8 cellular contexts compared by ENCODE assay signal in the genomic region with DNA sequence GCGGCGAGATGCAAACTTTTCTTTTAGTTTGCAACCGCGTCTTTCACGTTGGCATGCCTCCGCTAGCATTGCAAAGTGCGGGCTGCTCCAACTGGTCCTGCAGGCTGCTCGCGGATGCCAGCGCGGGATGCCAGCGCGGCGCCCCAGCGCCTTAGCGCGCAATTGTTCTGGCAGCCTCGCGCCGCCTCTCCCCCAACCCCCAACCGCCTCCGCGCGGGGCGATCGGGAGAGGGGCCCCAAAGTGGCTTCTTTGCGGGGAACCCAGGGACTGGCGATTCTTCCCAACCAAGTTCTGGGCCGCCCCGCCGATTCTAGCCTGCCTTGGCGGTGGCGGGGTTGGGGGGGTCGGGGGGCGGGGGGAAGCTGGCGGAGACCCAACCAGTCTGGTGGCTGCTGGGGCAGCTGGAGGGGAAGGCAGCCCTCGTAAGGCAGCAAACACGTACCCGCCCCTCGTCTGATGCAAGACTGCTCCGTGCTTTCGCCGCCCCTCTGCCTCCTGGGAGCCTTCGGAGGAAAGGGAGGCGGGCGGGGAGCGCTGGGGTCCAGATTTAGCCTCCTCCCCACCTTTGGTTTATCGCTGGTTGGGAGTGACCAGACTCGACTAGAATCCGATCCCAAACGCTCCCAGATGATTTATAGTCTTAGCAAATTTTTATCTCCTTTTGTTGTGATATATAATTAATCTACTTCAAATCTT. TPM values are rescaled to one million over a fixed set of nuclear protein-coding genes. Genes with fewer than 3 reads are reported as not detected.
DNase-seq lines count a peak whose midpoint lies in the region; ATAC-seq, FAIRE-seq and TF ChIP-seq lines count a peak whose summit lies in the region.

No MANE protein-coding gene starts in this region.

- WGBS in mammary epithelial cell (ENCODE audit: low coverage, missing lambda C conversion rate) = under 1% methylated on average over 26 of the region's 51 CpGs

- TF ChIP-seq CTCF in BJ (IDR thresholded peaks at IDR 0.05; ENCODE audit: insufficient read depth, low read depth, low read length) (no peak), NB4 (IDR thresholded peaks at IDR 0.05; ENCODE audit: low read depth, low read length) (no peak), mammary epithelial cell (conservative IDR thresholded peaks at IDR 0.05 in 1 of 2, IDR thresholded peaks at IDR 0.05 in 1 of 2; ENCODE audit: extremely low read depth in 1 of 2, insufficient read depth in 1 of 2, low read depth in 1 of 2, low read length in 2 of 2) (no peak), keratinocyte (optimal IDR thresholded peaks at IDR 0.05 in 1 of 3, IDR thresholded peaks at IDR 0.05 in 1 of 3, conservative IDR thresholded peaks at IDR 0.05 in 1 of 3; ENCODE audit: extremely low read depth in 1 of 3, insufficient read depth in 2 of 3, low read length in 3 of 3) (no peak)

- POLR2A ChIA-PET in BJ (lab: Charles Lee) = interaction anchor here (0.6 to 1.4 kb wide), 4 partner anchors 59 to 545 kb away, joined by 3 to 14 read pairs (median 5); no protein-coding TSS in a partner anchor

- CTCF ChIA-PET in BJ (lab: Yijun Ruan, JAX) = interaction anchor here (1.2 to 2.6 kb wide), 4 partner anchors 32 to 101 kb away, joined by 3 to 14 read pairs (median 8); no protein-coding TSS in a partner anchor
- CTCF ChIA-PET in mammary epithelial cell (lab: Charles Lee; ENCODE audit: low non-redundant PET) = interaction anchor here (0.5 to 1.2 kb wide), 4 partner anchors 15 to 95 kb away, joined by 3 to 6 read pairs (median 3); no protein-coding TSS in a partner anchor

- H3K27ac ChIP-seq in mammary epithelial cell (ENCODE audit: insufficient read depth, low read depth, low read length) (peak overlapping the region; percentile 67), keratinocyte (ENCODE audit: control insufficient read depth, insufficient read depth, low read length) (peak overlapping the region; percentile 85)

- intact Hi-C loops in mammary epithelial cell (cut with micrococcal nuclease) = loop anchor here (1.0 to 2.0 kb wide), 2 partner anchors 26 to 37 kb away; no protein-coding TSS in a partner anchor

- H3K27me3 ChIP-seq in BJ (ENCODE audit: control insufficient read depth, insufficient read depth, low read length) (no peaks in the 10 kb centered on the region; the same call in 1 of the 2 replicates), mammary epithelial cell (ENCODE audit: insufficient read depth, low read length) (no peaks in the 10 kb centered on the region), keratinocyte (ENCODE audit: control insufficient read depth, extremely low read depth, insufficient read depth, low read length) (no peaks in the 10 kb centered on the region)

- H3K4me1 ChIP-seq in mammary epithelial cell (ENCODE audit: insufficient read depth, low read length) = peaks cover 4% of the 10 kb centered on the region
- peaks cover 28% of the 10 kb centered on the region for H3K4me1 ChIP-seq in keratinocyte (ENCODE audit: control insufficient read depth, extremely low read depth, insufficient read depth, low read length)

- no peak for FAIRE-seq in keratinocyte (lab: Jason Lieb, UNC)

- dilution Hi-C loops in mammary epithelial cell (cut with HindIII; ENCODE audit: low sequenced_read_pairs) = loop anchor here (5.0 kb wide), 1 partner anchor 35 kb away; no protein-coding TSS in a partner anchor
- dilution Hi-C loops in keratinocyte (cut with MboI; ENCODE audit: extremely low pct_ligation_motif_present, low sequenced_read_pairs) = no loop called here

- BruUV-seq in mammary epithelial cell (replicated peaks; lab: Mats Ljungman, UMichigan) = TSS peak; percentile 80

- in situ Hi-C loops in mammary epithelial cell (cut with MboI; ENCODE audit: low sequenced_read_pairs in 2 of 2) = no loop called here

- H2AFZ ChIP-seq in mammary epithelial cell (ENCODE audit: low read depth, low read length) (peak overlapping the region; percentile 80), keratinocyte (ENCODE audit: control insufficient read depth, low read length) (peak overlapping the region; percentile 72)

- H3K9ac ChIP-seq in mammary epithelial cell (ENCODE audit: insufficient read depth, low read length) = peak overlapping the region; percentile 55
- H3K9ac ChIP-seq in keratinocyte (ENCODE audit: control insufficient read depth, extremely low read depth, insufficient read depth, low read length) = peak overlapping the region; percentile 84

- H3K36me3 ChIP-seq in BJ (ENCODE audit: control insufficient read depth, insufficient read depth, low read length) (no peaks in the 10 kb centered on the region), mammary epithelial cell (ENCODE audit: insufficient read depth, low read length) (no peaks in the 10 kb centered on the region), keratinocyte (ENCODE audit: control insufficient read depth in 2 of 2, extremely low read depth in 1 of 2, insufficient read depth in 2 of 2, low read length in 2 of 2) (peaks cover 0 to 11% of the 10 kb centered on the region in 2 experiments)

- peak; percentile 68 for DNase-seq in BJ (ENCODE audit: low read depth)
- peak; percentile 93 for DNase-seq in NB4 (ENCODE audit: low read depth)
- peak; percentile 63 for DNase-seq in mammary epithelial cell
- no peak for DNase-seq in keratinocyte (ENCODE audit: low read depth, low spot score)
- peak; percentile 28 to 46 (median 30) for DNase-seq in stimulated activated CD4-positive, alpha-beta T cell treated with anti-CD3 and anti-CD28 coated beads, Interleukin-12 subunit alpha, Interleukin-12 subunit beta, amount 100 ng/mL, for 48 hours (ENCODE audit: low read depth in 2 of 3, low spot score in 1 of 3)

- H3K4me3 ChIP-seq in BJ (ENCODE audit: low read depth, low read length) = peak overlapping the region; percentile 83
- peak overlapping the region; percentile 90 for H3K4me3 ChIP-seq in NB4 (ENCODE audit: low read depth, low read length)
- peak overlapping the region; percentile 56 to 75 (median 67) for H3K4me3 ChIP-seq in mammary epithelial cell (replicated peaks in 1 of 3; ENCODE audit: insufficient read depth in 1 of 3, low read depth in 2 of 3, low read length in 3 of 3)
- peak overlapping the region; percentile 32 to 73 (median 62) for H3K4me3 ChIP-seq in keratinocyte (ENCODE audit: control insufficient read depth in 2 of 3, extremely low read depth in 1 of 3, insufficient read depth in 2 of 3, low read depth in 1 of 3, low read length in 3 of 3)

- H3K9me3 ChIP-seq in mammary epithelial cell (replicated peaks; ENCODE audit: insufficient read depth, low read length) = no peaks in the 10 kb centered on the region
- no peaks in the 10 kb centered on the region for H3K9me3 ChIP-seq in keratinocyte (ENCODE audit: control insufficient read depth, low read depth, low read length)

- H4K20me1 ChIP-seq in mammary epithelial cell (ENCODE audit: insufficient read depth, low read length) (no peaks in the 10 kb centered on the region), keratinocyte (ENCODE audit: control insufficient read depth, extremely low read depth, insufficient read depth, low read length) (peaks cover 6% of the 10 kb centered on the region)

- H3K4me2 ChIP-seq in mammary epithelial cell (ENCODE audit: insufficient read depth, low read depth, low read length) (peak overlapping the region; percentile 68), keratinocyte (ENCODE audit: control insufficient read depth, extremely low read depth, insufficient read depth, low read depth, low read length) (peak overlapping the region; percentile 80)

- H3K79me2 ChIP-seq in mammary epithelial cell (ENCODE audit: insufficient read depth, low read length) = peaks cover 45% of the 10 kb centered on the region
- H3K79me2 ChIP-seq in keratinocyte (ENCODE audit: control insufficient read depth, insufficient read depth, low read length) = peaks cover 37% of the 10 kb centered on the region

- H3K9me1 ChIP-seq in keratinocyte (ENCODE audit: control insufficient read depth, extremely low read depth, insufficient read depth, low read length) = no peaks in the 10 kb centered on the region

- TF ChIP-seq POLR2A in NB4 (IDR thresholded peaks at IDR 0.05; ENCODE audit: extremely low read depth, insufficient read length) = no peak

- ATAC-seq in GM21360 (IDR thresholded peaks at IDR 0.05; ENCODE audit: unreplicated experiment) = peak; percentile 37
- peak; percentile 87 for ATAC-seq in SK-N-SH treated with all-trans-retinoic acid at 6 μM for 48 hours
- no peak for ATAC-seq in GM18861 (IDR thresholded peaks at IDR 0.05; ENCODE audit: unreplicated experiment)

RNA-seq across cellular contexts. Expression of a gene that starts 0.8 kb away (rescaled TPM):
- polyA plus RNA-seq in BJ (2011; rRNA removed) (138 and 287 TPM in 2 replicates), mammary epithelial cell (65.8 TPM), keratinocyte (20.8 to 40.3 TPM (median 29.1 TPM) in 3 replicates)
- polyA minus RNA-seq in BJ (2011; rRNA and poly(A)+ RNA removed) = 146 and 148 TPM in 2 replicates
- total RNA-seq in mammary epithelial cell = 100 to 1,000 TPM; 171 to 211 TPM
- polyA minus RNA-seq in mammary epithelial cell (152 TPM), keratinocyte (31.6 to 64.3 TPM (median 62.2 TPM) in 3 replicates)
- polyA plus RNA-seq in keratinocyte (2011; ENCODE audit: low read depth) = 91.3 TPM
- polyA plus RNA-seq in keratinocyte (2011; cell fraction: cytosol; rRNA removed) = 12.3 and 21.0 TPM in 2 replicates
- polyA plus RNA-seq in keratinocyte (2011; cell fraction: nucleus; rRNA removed) = 15.2 and 17.6 TPM in 2 replicates
- 69.9 and 79.4 TPM in 2 replicates for polyA plus RNA-seq in keratinocyte (2012; ENCODE audit: low replicate concordance)
- polyA minus RNA-seq in keratinocyte (2011; cell fraction: cytosol; rRNA and poly(A)+ RNA removed) = 30.5 TPM
- 9.3 and 9.9 TPM in 2 replicates for polyA minus RNA-seq in keratinocyte (2011; cell fraction: nucleus; rRNA and poly(A)+ RNA removed)

RNA-seq across cellular contexts. Expression of a gene that starts 56.2 kb away (rescaled TPM):
- not detected in 2 replicates for polyA plus RNA-seq in BJ (2011; rRNA removed)
- not detected in 2 replicates for polyA minus RNA-seq in BJ (2011; rRNA and poly(A)+ RNA removed)
- total RNA-seq in mammary epithelial cell = not detected
- not detected for polyA plus RNA-seq in mammary epithelial cell
- not detected for polyA minus RNA-seq in mammary epithelial cell
- 0.05 TPM in 1 of 3 replicates, not detected in the others for polyA plus RNA-seq in keratinocyte
- not detected for polyA plus RNA-seq in keratinocyte (2011; ENCODE audit: low read depth)
- polyA plus RNA-seq in keratinocyte (2011; cell fraction: cytosol; rRNA removed) = not detected in 2 replicates
- polyA plus RNA-seq in keratinocyte (2011; cell fraction: nucleus; rRNA removed) = not detected in 2 replicates
- polyA plus RNA-seq in keratinocyte (2012; ENCODE audit: low replicate concordance) = not detected in 2 replicates
- not detected in 3 replicates for polyA minus RNA-seq in keratinocyte
- polyA minus RNA-seq in keratinocyte (2011; cell fraction: cytosol; rRNA and poly(A)+ RNA removed) = not detected
- polyA minus RNA-seq in keratinocyte (2011; cell fraction: nucleus; rRNA and poly(A)+ RNA removed) = not detected in 2 replicates
